1 cellular context compared by ENCODE assay signal in genomic region chr2:100781523-100782375, GRCh38.
TF ChIP-seq lines count a peak whose summit lies in the region.

No MANE protein-coding gene starts in this region.

TF ChIP-seq in HepG2, 621 proteins besides CTCF, POLR2A, EP300 and RAD21 (continued from another document):
- TF ChIP-seq MYC (CRISPR knock-in tag; IDR thresholded peaks at IDR 0.05; ENCODE audit: borderline replicate concordance) (peak; percentile 21; the same call in 1 of the 2 replicates), KAT7 (CRISPR knock-in tag; IDR thresholded peaks at IDR 0.05; ENCODE audit: borderline replicate concordance) (0 out of 2 replicates have a peak, but pooled peaks have one; percentile 30), TRIM22 (IDR thresholded peaks at IDR 0.05) (no peak), ZNF687 (CRISPR knock-in tag; IDR thresholded peaks at IDR 0.05) (peak; percentile 44), ZNF790 (CRISPR knock-in tag; IDR thresholded peaks at IDR 0.05; ENCODE audit: borderline replicate concordance) (0 out of 2 replicates have a peak, but pooled peaks have one; percentile 9), ZSCAN31 (CRISPR knock-in tag; IDR thresholded peaks at IDR 0.05; ENCODE audit: low read depth) (no peak), ZNF33B (CRISPR knock-in tag; IDR thresholded peaks at IDR 0.05) (no peak), RBFOX2 (IDR thresholded peaks at IDR 0.05; ENCODE audit: low read depth, low read length) (no peak), ZFP82 (CRISPR knock-in tag; IDR thresholded peaks at IDR 0.05; ENCODE audit: borderline replicate concordance) (no peak), HMGXB4 (CRISPR knock-in tag; IDR thresholded peaks at IDR 0.05; ENCODE audit: borderline replicate concordance in 1 of 2, low read depth in 1 of 2) (peak in 1 of 2 experiments; percentile 6; a peak in 1 of 4 replicates), ZBTB33 (CRISPR knock-in tag; IDR thresholded peaks at IDR 0.05) (peak; percentile 50; the same call in 1 of the 2 replicates), ZSCAN25 (CRISPR knock-in tag; IDR thresholded peaks at IDR 0.05) (no peak), SALL1 (CRISPR knock-in tag; IDR thresholded peaks at IDR 0.05) (peak; percentile 40; the same call in 1 of the 2 replicates), HNRNPL (IDR thresholded peaks at IDR 0.05; ENCODE audit: low read depth, low read length) (0 out of 2 replicates have a peak, but pooled peaks have one; percentile 34), BCL3 (CRISPR knock-in tag; IDR thresholded peaks at IDR 0.05) (0 out of 2 replicates have a peak, but pooled peaks have one; percentile 7), ZNF850 (CRISPR knock-in tag; conservative IDR thresholded peaks at IDR 0.05) (no peak), ZSCAN21 (CRISPR knock-in tag; IDR thresholded peaks at IDR 0.05; ENCODE audit: borderline replicate concordance) (peak; percentile 22; the same call in 1 of the 2 replicates), ZNF263 (CRISPR knock-in tag; IDR thresholded peaks at IDR 0.05) (peak; percentile 53; the same call in 1 of the 2 replicates), ZMYM2 (CRISPR knock-in tag; IDR thresholded peaks at IDR 0.05) (no peak)
